ENCODE assay signal across 8 cellular contexts in the genomic region with DNA sequence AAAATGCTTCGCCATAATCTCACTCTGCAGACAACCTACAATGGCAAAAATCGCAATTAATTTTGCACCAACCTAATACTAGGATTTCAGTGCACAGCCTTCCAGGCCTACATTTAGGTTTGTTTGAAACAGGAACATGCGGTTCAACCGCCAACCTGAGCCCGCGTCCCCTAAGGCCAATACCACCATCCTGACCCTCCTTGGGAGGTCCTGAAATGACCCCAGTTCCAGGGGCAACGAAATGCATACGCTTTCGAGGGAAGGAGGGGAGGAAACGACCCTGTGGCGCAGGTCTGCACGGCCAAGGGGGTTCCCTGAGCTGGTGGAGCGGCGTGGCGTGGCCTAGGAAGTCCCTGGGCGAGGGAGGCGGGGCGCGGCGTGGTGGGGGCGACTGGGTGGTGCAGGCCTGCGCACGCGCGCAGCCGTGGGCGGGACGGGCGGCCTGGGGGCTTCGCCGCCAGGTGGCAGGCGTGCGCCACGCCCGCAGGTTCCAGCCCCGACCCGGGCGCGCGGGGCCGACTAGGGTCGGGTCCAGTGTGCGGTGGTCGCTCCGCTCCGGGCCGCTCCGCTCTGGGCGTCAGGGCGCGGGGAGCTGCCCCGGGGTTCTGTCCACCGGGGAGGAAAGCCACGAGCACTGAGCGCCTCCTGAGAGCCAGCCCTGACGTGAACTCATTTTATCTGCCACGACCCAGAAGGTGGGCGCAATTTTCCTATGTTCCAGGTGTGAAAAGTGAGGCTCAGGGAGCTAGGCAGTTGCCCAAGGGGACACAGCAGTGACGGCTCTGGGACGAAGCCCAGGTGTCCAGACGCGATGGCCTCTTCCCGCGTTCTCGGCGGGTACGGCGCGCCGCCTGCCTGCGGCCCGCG.
DNase-seq lines count a peak whose midpoint lies in the region; ATAC-seq, FAIRE-seq and TF ChIP-seq lines count a peak whose summit lies in the region.

No MANE protein-coding gene starts in this region.

- H2AFZ ChIP-seq in MM.1S (ENCODE audit: low read length), result peak overlapping the region; percentile 99

- DNase-seq in GF-D8 (lab: John Stamatoyannopoulos, UW) (peak; percentile 40), H7 (peak; percentile 99), MM.1S (peak; percentile 87), head of caudate nucleus (peak; percentile 57 to 93 (median 87)), pancreas (peak; percentile 86 to 96 (median 92)), tibial nerve (ENCODE audit: low spot score in 2 of 2) (peak; percentile 69 to 75)
- DNase-seq in activated naive CD4-positive, alpha-beta T cell treated with anti-CD3 and anti-CD28 coated beads, Interleukin-2, amount 50 U/mL, for 72 hours (ENCODE audit: low spot score in 2 of 2), result peak; percentile 91 to 93

- no peak for FAIRE-seq in pancreas (lab: Jason Lieb, UNC)

- 2 to 5% methylated on average over 53 to 73 of the region's 73 CpGs for WGBS in pancreas, 2 donors
- 3 to 5% methylated on average over 49 to 53 of the region's 73 CpGs for WGBS in tibial nerve, 2 donors

- H3K27me3 ChIP-seq in H7 (ENCODE audit: control insufficient read depth, insufficient read depth, low read length) (no peaks in the 10 kb centered on the region), MM.1S (replicated peaks; ENCODE audit: insufficient read depth, low read length) (no peaks in the 10 kb centered on the region), pancreas (no peaks in the 10 kb centered on the region), tibial nerve (no peaks in the 10 kb centered on the region)

- peaks cover 7% of the 10 kb centered on the region; the same call in 1 of the 2 replicates for H3F3A ChIP-seq in MM.1S (ENCODE audit: insufficient read depth, low read length)

- H3K9ac ChIP-seq in MM.1S (ENCODE audit: low read length), result peak overlapping the region; percentile 87

- H3K4me1 ChIP-seq in MM.1S (ENCODE audit: low read length) (peaks cover 17% of the 10 kb centered on the region), pancreas (peaks cover 6 to 11% (median 10%) of the 10 kb centered on the region in 3 donors), tibial nerve (peaks cover 0 to 68% (median 39%) of the 10 kb centered on the region in 4 donors)

- TF ChIP-seq CTCF in MM.1S (IDR thresholded peaks at IDR 0.05; ENCODE audit: low read length) (peak; percentile 51), pancreas (IDR thresholded peaks at IDR 0.05) (peak; percentile 83 to 92 (median 88)), tibial nerve (IDR thresholded peaks at IDR 0.05) (peak; percentile 93 to 99 (median 98))

- H3K4me2 ChIP-seq in MM.1S (ENCODE audit: low read depth, low read length), result peak overlapping the region; percentile 99

- intact Hi-C loops in head of caudate nucleus (cut with DNase I), result loop anchor here (5.0 kb wide), 3 partner anchors 146 to 549 kb away; a partner anchor contains a TSS
- intact Hi-C loops in pancreas (cut with DNase I), result loop anchor here in 1 of 3 donors (5.0 to 10.0 kb wide), 2 partner anchors 214 to 567 kb away; no protein-coding TSS in a partner anchor

- peaks cover 8 to 15% of the 10 kb centered on the region in 2 donors for H3K36me3 Mint-ChIP-seq in activated naive CD4-positive, alpha-beta T cell treated with anti-CD3 and anti-CD28 coated beads, Interleukin-2, amount 50 U/mL, for 72 hours

- H4K20me1 ChIP-seq in MM.1S (ENCODE audit: insufficient read depth, low read length), result no peaks in the 10 kb centered on the region

- H3K4me3 ChIP-seq in H7 (ENCODE audit: insufficient read depth, low read depth, low read length) (peak overlapping the region; percentile 62), MM.1S (ENCODE audit: low read length) (peak overlapping the region; percentile 80), pancreas (peak overlapping the region; percentile 54 to 76 (median 68)), tibial nerve (peak overlapping the region; percentile 40 to 95 (median 78))

- H3K79me2 ChIP-seq in MM.1S (ENCODE audit: low read length), result peaks cover 8% of the 10 kb centered on the region; the same call in 1 of the 2 replicates

- no peaks in the 10 kb centered on the region for H3K9me2 ChIP-seq in MM.1S (replicated peaks; ENCODE audit: insufficient read depth, low read length)

- TF ChIP-seq POLR2A in tibial nerve (IDR thresholded peaks at IDR 0.05), result no peak

- H3K9me3 Mint-ChIP-seq in activated naive CD4-positive, alpha-beta T cell treated with anti-CD3 and anti-CD28 coated beads, Interleukin-2, amount 50 U/mL, for 72 hours, result no peaks in the 10 kb centered on the region

- peak overlapping the region; percentile 81 to 96 for H3K27ac Mint-ChIP-seq in activated naive CD4-positive, alpha-beta T cell treated with anti-CD3 and anti-CD28 coated beads, Interleukin-2, amount 50 U/mL, for 72 hours

- ATAC-seq in SK-N-SH treated with all-trans-retinoic acid at 6 μM for 48 hours (peak; percentile 63), pancreas (peak; percentile 88 to 93 (median 90))
- peak; percentile 51 to 63 for ATAC-seq in activated naive CD4-positive, alpha-beta T cell treated with anti-CD3 and anti-CD28 coated beads, Interleukin-2, amount 50 U/mL, for 72 hours

- TF ChIP-seq EP300 in tibial nerve (IDR thresholded peaks at IDR 0.05), result no peak

- H3K36me3 ChIP-seq in H7 (replicated peaks; ENCODE audit: control insufficient read depth, insufficient read depth, low read length) (no peaks in the 10 kb centered on the region), MM.1S (replicated peaks; ENCODE audit: insufficient read depth, low read length) (no peaks in the 10 kb centered on the region), pancreas (no peaks in the 10 kb centered on the region), tibial nerve (no peaks in the 10 kb centered on the region)

- peak overlapping the region; percentile 45; the same call in 1 of the 2 replicates for H3K27ac ChIP-seq in MM.1S (ENCODE audit: low read length)
- H3K27ac ChIP-seq in pancreas, result peak overlapping the region; percentile 35 to 83 (median 67)
- peak overlapping the region; percentile 79 to 95 (median 88) for H3K27ac ChIP-seq in tibial nerve

- H3K9me3 ChIP-seq in MM.1S (replicated peaks; ENCODE audit: insufficient read depth, low read length), result no peaks in the 10 kb centered on the region
- H3K9me3 ChIP-seq in pancreas, result no peaks in the 10 kb centered on the region
- no peaks in the 10 kb centered on the region for H3K9me3 ChIP-seq in tibial nerve

TF ChIP-seq in SK-N-SH treated with all-trans-retinoic acid at 6 μM for 48 hours, 23 proteins besides CTCF, POLR2A, EP300 and RAD21:
- no peak for TF ChIP-seq ZFP3 (CRISPR knock-in tag; IDR thresholded peaks at IDR 0.05)
- TF ChIP-seq, protein P1, sequence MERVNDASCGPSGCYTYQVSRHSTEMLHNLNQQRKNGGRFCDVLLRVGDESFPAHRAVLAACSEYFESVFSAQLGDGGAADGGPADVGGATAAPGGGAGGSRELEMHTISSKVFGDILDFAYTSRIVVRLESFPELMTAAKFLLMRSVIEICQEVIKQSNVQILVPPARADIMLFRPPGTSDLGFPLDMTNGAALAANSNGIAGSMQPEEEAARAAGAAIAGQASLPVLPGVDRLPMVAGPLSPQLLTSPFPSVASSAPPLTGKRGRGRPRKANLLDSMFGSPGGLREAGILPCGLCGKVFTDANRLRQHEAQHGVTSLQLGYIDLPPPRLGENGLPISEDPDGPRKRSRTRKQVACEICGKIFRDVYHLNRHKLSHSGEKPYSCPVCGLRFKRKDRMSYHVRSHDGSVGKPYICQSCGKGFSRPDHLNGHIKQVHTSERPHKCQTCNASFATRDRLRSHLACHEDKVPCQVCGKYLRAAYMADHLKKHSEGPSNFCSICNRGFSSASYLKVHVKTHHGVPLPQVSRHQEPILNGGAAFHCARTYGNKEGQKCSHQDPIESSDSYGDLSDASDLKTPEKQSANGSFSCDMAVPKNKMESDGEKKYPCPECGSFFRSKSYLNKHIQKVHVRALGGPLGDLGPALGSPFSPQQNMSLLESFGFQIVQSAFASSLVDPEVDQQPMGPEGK (CRISPR knock-in tag; IDR thresholded peaks at IDR 0.05; ENCODE audit: borderline replicate concordance), result 0 out of 2 replicates have a peak, but pooled peaks have one; percentile 37

Comparison
In these comparisons a context has a peak if more than half of its experiments do, and no peak if none do; other contexts are left out.
1. Peak in every context shown above with its lines: DNase-seq, ATAC-seq, H3K4me3 ChIP-seq and H3K27ac ChIP-seq.
2. DNase-seq: peak in every context shown above with its lines; median percentile 99 in H7; 92 in activated naive CD4-positive, alpha-beta T cell treated with anti-CD3 and anti-CD28 coated beads, Interleukin-2, amount 50 U/mL, for 72 hours; 92 in pancreas; 87 in MM.1S; 87 in head of caudate nucleus; 72 in tibial nerve; 40 in GF-D8.